In genomic region chr21:35206141-35207125, GRCh38 we compare ENCODE assay signal across 9 cellular contexts.
DNase-seq lines count a peak whose midpoint lies in the region; ATAC-seq and TF ChIP-seq lines count a peak whose summit lies in the region.
"Had no signal": no experiment of that assay in that cellular context is flagged by ENCODE, and none has a peak within 500 bp of the region (broad histone marks: within the 10 kb centered on the region; RNA-seq: fewer than 3 reads in every experiment).

No MANE protein-coding gene starts in this region.

- H3K4me1 Mint-ChIP-seq in activated T-cell treated with anti-CD3 and anti-CD28 coated beads, Interleukin-2, amount 50 U/mL, for 4 hours (ENCODE audit: low read depth), result peaks cover 26% of the 10 kb centered on the region

- H3K27me3 ChIP-seq in RWPE2 (ENCODE audit: insufficient read depth, poor library complexity, severe bottlenecking) (no peaks in the 10 kb centered on the region), thoracic aorta (replicated peaks; ENCODE audit: insufficient read depth) (no peaks in the 10 kb centered on the region)

- ATAC-seq in activated T-cell treated with anti-CD3 and anti-CD28 coated beads, Interleukin-2, amount 50 U/mL, for 4 hours, result peak in 1 of 2 donors; percentile 7
- ATAC-seq in RWPE2 (ENCODE audit: low read depth), result peak; percentile 74
- no peak for ATAC-seq in thoracic aorta (ENCODE audit: insufficient number of reproducible peaks, low FRiP score, low read depth)

- peaks cover 9% of the 10 kb centered on the region for H3K4me1 ChIP-seq in RWPE2 (ENCODE audit: insufficient read depth, poor library complexity, severe bottlenecking)
- peaks cover 27 to 73% of the 10 kb centered on the region in 2 donors for H3K4me1 ChIP-seq in thoracic aorta (ENCODE audit: control insufficient read depth in 1 of 2, low read depth in 2 of 2)

- H3K27ac ChIP-seq in RWPE2 (ENCODE audit: poor library complexity, severe bottlenecking) (peak overlapping the region; percentile 15), thoracic aorta (peak overlapping the region; percentile 40 to 59)

- peak overlapping the region; percentile 43 for H3K4me3 Mint-ChIP-seq in activated T-cell treated with anti-CD3 and anti-CD28 coated beads, Interleukin-2, amount 50 U/mL, for 4 hours

- no peaks in the 10 kb centered on the region for H3K27me3 Mint-ChIP-seq in activated T-cell treated with anti-CD3 and anti-CD28 coated beads, Interleukin-2, amount 50 U/mL, for 4 hours (ENCODE audit: low read depth)

- no peaks in the 10 kb centered on the region for H3K36me3 ChIP-seq in RWPE2 (ENCODE audit: low read depth)
- H3K36me3 ChIP-seq in thoracic aorta, result no peaks in the 10 kb centered on the region

- no peaks in the 10 kb centered on the region for H3K36me3 Mint-ChIP-seq in activated T-cell treated with anti-CD3 and anti-CD28 coated beads, Interleukin-2, amount 50 U/mL, for 4 hours (ENCODE audit: insufficient read depth)

- no peaks in the 10 kb centered on the region for H3K9me3 ChIP-seq in RWPE2 (ENCODE audit: severe bottlenecking)
- no peaks in the 10 kb centered on the region for H3K9me3 ChIP-seq in thoracic aorta

- H3K4me3 ChIP-seq in RWPE2 (ENCODE audit: severe bottlenecking), result no peak overlapping the region
- no peak overlapping the region for H3K4me3 ChIP-seq in thoracic aorta
- H3K4me3 ChIP-seq: lung had no signal

- TF ChIP-seq CTCF in RWPE2 (IDR thresholded peaks at IDR 0.05; ENCODE audit: poor library complexity, severe bottlenecking), result no peak
- TF ChIP-seq CTCF in thoracic aorta (IDR thresholded peaks at IDR 0.05), result no peak

- peaks cover 11% of the 10 kb centered on the region for H3K9me3 Mint-ChIP-seq in activated T-cell treated with anti-CD3 and anti-CD28 coated beads, Interleukin-2, amount 50 U/mL, for 4 hours

- no peak for DNase-seq in activated T-cell treated with anti-CD3 and anti-CD28 coated beads, Interleukin-2, amount 50 U/mL, for 4 hours
- no peak for DNase-seq in activated T-cell treated with anti-CD3 and anti-CD28 coated beads, Interleukin-2, amount 50 U/mL, for 48 hours
- no peak for DNase-seq in RWPE2 (ENCODE audit: low spot score)
- peak; percentile 88 for DNase-seq in islet precursor cell
- no peak for DNase-seq in thoracic aorta (ENCODE audit: low spot score)
- DNase-seq in stimulated activated CD4-positive, alpha-beta T cell treated with anti-CD3 and anti-CD28 coated beads, Interleukin-4, amount 100 ng/mL, for 4 hours, result no peak
- no peak for DNase-seq in effector CD8-positive, alpha-beta T cell (lab: John Stamatoyannopoulos, UW)
- no peak for DNase-seq in NCI-H1694 treated with DMSO at 0.1 percent for 48 hours (lab: John Stamatoyannopoulos, UW)
